In the genomic region with DNA sequence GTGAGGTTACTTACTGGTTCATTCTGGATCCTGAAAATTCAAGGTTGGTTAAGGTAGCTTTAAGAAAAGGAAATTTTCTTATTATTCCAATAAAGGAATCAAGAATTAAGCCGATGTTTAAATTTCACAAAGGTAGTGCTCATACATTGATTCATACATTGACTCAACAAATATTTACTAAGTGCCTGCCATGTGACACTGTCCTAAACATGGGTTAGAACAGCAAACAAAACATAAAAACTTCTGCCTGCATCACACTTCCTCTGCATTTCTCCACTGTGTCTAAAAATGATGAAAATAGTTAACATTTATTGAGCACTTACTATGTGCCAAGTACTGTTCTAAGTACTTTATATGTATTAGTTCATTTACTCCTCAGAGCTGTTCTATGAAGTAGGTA, we compare ENCODE assay signal across 34 cellular contexts.
"Had no signal": no experiment of that assay in that cellular context is flagged by ENCODE, and none has a peak within 500 bp of the region (broad histone marks: within the 10 kb centered on the region; RNA-seq: fewer than 3 reads in every experiment).

No MANE protein-coding gene starts in this region.

- ATAC-seq: activated CD8-positive, alpha-beta T cell treated with anti-CD3 and anti-CD28 coated beads for 36 hours; activated naive CD4-positive, alpha-beta T cell treated with anti-CD3 and anti-CD28 coated beads, Interleukin-2, amount 50 U/mL, for 72 hours; activated T-cell treated with anti-CD3 and anti-CD28 coated beads, Interleukin-2, amount 50 U/mL, for 4 hours; activated T-cell treated with anti-CD3 and anti-CD28 coated beads, Interleukin-2, amount 50 U/mL, for 72 hours; activated T-helper 17 cell treated with anti-CD3 and anti-CD28 coated beads, Interleukin-2, amount 50 U/mL, for 72 hours; body of pancreas had no signal

- FAIRE-seq: astrocyte, TTC549 had no signal

- DNase-seq: activated B cell treated with CpG ODN at 0.5 μM for 24 hours; activated CD4-positive, alpha-beta memory T cell treated with anti-CD3 and anti-CD28 coated beads for 36 hours; activated CD4-positive, alpha-beta T cell treated with anti-CD3 and anti-CD28 coated beads for 4 hours; activated CD4-positive, alpha-beta T cell treated with anti-CD3 and anti-CD28 coated beads, Interleukin-2, amount 10 ng/mL, durations not matched to agents 24 days and 14 days; activated CD4-positive, alpha-beta T cell treated with anti-CD3 and anti-CD28 coated beads, Interleukin-2, amount 50 U/mL, for 1 hour; activated CD4-positive, alpha-beta T cell treated with anti-CD3 and anti-CD28 coated beads, Interleukin-2, amount 50 U/mL, for 4 hours; activated CD4-positive, CD25-positive, alpha-beta regulatory T cell treated with anti-CD3 and anti-CD28 coated beads, Interleukin-2, amount 50 U/mL, for 72 hours; activated CD8-positive, alpha-beta memory T cell treated with anti-CD3 and anti-CD28 coated beads, Interleukin-2, amount 50 U/mL, for 4 hours; activated CD8-positive, alpha-beta T cell treated with anti-CD3 and anti-CD28 coated beads for 36 hours; activated effector memory CD4-positive, alpha-beta T cell treated with anti-CD3 and anti-CD28 coated beads, Interleukin-2, amount 50 U/mL, for 16 hours; activated gamma-delta T cell treated with Interleukin-2 at 50 U/mL for 16 hours; activated naive CD4-positive, alpha-beta T cell; activated naive CD4-positive, alpha-beta T cell treated with anti-CD3 and anti-CD28 coated beads for 36 hours; activated naive CD4-positive, alpha-beta T cell treated with anti-CD3 and anti-CD28 coated beads, Interleukin-2, amount 50 U/mL, for 16 hours; activated naive CD8-positive, alpha-beta T cell treated with anti-CD3 and anti-CD28 coated beads for 36 hours; activated T-cell treated with anti-CD3 and anti-CD28 coated beads for 4 hours; activated T-cell treated with anti-CD3 and anti-CD28 coated beads, Interleukin-2, amount 50 U/mL, for 1 hour; activated T-cell treated with anti-CD3 and anti-CD28 coated beads, Interleukin-2, amount 50 U/mL, for 4 hours; activated T-cell treated with anti-CD3 and anti-CD28 coated beads, Interleukin-2, amount 50 U/mL, for 72 hours; adrenal gland; amniotic stem cell; aorta; body of pancreas; brain microvascular endothelial cell; caudate nucleus; cerebellar nuclear complex; T-helper 2 cell; T-helper 9 cell had no signal

- H3K4me3 ChIP-seq: adrenal gland, body of pancreas, breast epithelium, cardiac muscle cell had no signal

- H3K27me3 ChIP-seq: adrenal gland, body of pancreas, brain microvascular endothelial cell, breast epithelium, cardiac muscle cell had no signal

- H3K36me3 ChIP-seq: adrenal gland, brain microvascular endothelial cell, breast epithelium, cardiac muscle cell had no signal

- H3K9me3 ChIP-seq: adrenal gland, body of pancreas, breast epithelium had no signal

- H3K4me1 ChIP-seq: adrenal gland, breast epithelium had no signal
